In the genomic region with DNA sequence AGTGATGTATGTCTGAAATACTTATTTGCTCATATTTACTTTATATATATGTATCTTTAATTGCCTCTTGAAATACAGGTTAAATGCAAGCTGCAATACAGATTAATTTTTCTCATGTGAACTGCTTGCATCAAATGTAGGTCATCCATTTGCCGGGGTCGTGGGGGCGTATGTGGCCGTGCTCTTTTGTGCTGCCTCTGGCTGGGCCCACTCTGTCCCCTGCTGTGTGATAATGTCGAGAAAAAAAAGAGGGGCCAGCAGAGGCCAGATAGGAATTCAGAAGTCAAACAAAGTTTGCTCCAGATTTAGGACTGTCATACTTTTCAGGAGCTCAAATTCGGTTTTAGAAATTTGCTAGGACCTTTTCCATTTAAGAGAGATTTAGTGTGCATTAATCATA, we compare ENCODE assay signal across 15 cellular contexts.
DNase-seq lines count a peak whose midpoint lies in the region; ATAC-seq and TF ChIP-seq lines count a peak whose summit lies in the region.
"Had no signal": no experiment of that assay in that cellular context is flagged by ENCODE, and none has a peak within 500 bp of the region (broad histone marks: within the 10 kb centered on the region; RNA-seq: fewer than 3 reads in every experiment).

No MANE protein-coding gene starts in this region.

- peak; percentile 64 for ATAC-seq in GM23338
- no peak for ATAC-seq in GM18870 (IDR thresholded peaks at IDR 0.05; ENCODE audit: unreplicated experiment)
- ATAC-seq: HCT116, K562 had no signal

- no peaks in the 10 kb centered on the region for H3K9me3 Mint-ChIP-seq in GM23338
- H3K9me3 Mint-ChIP-seq in progenitor cell of endocrine pancreas (ENCODE audit: low read depth) = no peaks in the 10 kb centered on the region
- H3K9me3 Mint-ChIP-seq: CD4-positive, CD25-positive, alpha-beta regulatory T cell had no signal

- no peaks in the 10 kb centered on the region for H4K20me1 ChIP-seq in GM23338 (replicated peaks; ENCODE audit: insufficient read depth)
- H4K20me1 ChIP-seq in mammary epithelial cell (ENCODE audit: insufficient read depth, low read length) = no peaks in the 10 kb centered on the region

- no peaks in the 10 kb centered on the region for H3K9me2 ChIP-seq in GM23338 (ENCODE audit: insufficient read depth)

- intact Hi-C loops in mammary epithelial cell (cut with micrococcal nuclease) = no loop called here

- H3F3A ChIP-seq in GM23338 (replicated peaks; ENCODE audit: low read depth) = no peaks in the 10 kb centered on the region

- no peak overlapping the region for H3K27ac ChIP-seq in GM23338 (ENCODE audit: low read depth)
- H3K27ac ChIP-seq in SK-N-MC = peak overlapping the region; percentile 80
- H3K27ac ChIP-seq in mammary epithelial cell (ENCODE audit: insufficient read depth, low read depth, low read length) = no peak overlapping the region
- H3K27ac ChIP-seq: PC-9 had no signal

- no peaks in the 10 kb centered on the region for H3K27me3 Mint-ChIP-seq in GM23338 (ENCODE audit: insufficient read depth, low read depth, poor library complexity)
- no peaks in the 10 kb centered on the region for H3K27me3 Mint-ChIP-seq in progenitor cell of endocrine pancreas
- H3K27me3 Mint-ChIP-seq: CD4-positive, CD25-positive, alpha-beta regulatory T cell had no signal

- H3K4me1 ChIP-seq in GM23338 (ENCODE audit: insufficient read depth) = peaks cover 53% of the 10 kb centered on the region
- no peaks in the 10 kb centered on the region for H3K4me1 ChIP-seq in mammary epithelial cell (ENCODE audit: insufficient read depth, low read length)
- H3K4me1 ChIP-seq: Caco-2 had no signal

- H3K79me2 ChIP-seq in GM23338 (replicated peaks; ENCODE audit: insufficient read depth) (no peaks in the 10 kb centered on the region), mammary epithelial cell (ENCODE audit: insufficient read depth, low read length) (no peaks in the 10 kb centered on the region)

- DNase-seq in GM23338 (ENCODE audit: low spot score) = no peak
- DNase-seq in SK-N-MC (ENCODE audit: low read depth, low spot score) = no peak
- DNase-seq in iPS-NIHi7 (ENCODE audit: extremely low spot score) = peak; percentile 22
- no peak for DNase-seq in progenitor cell of endocrine pancreas (ENCODE audit: low spot score, unreplicated experiment)
- no peak for DNase-seq in NCI-H446 (lab: John Stamatoyannopoulos, UW)
- DNase-seq in mammary epithelial cell = no peak
- DNase-seq: Caco-2; CD4-positive, CD25-positive, alpha-beta regulatory T cell; NCI-H1417 treated with DMSO at 0.1 percent for 48 hours; NCI-H2081 treated with DMSO at 0.1 percent for 48 hours; NCI-H226; PC-9 had no signal

- 95% methylated on average over 6 of the region's 6 CpGs for WGBS in mammary epithelial cell (ENCODE audit: low coverage, missing lambda C conversion rate)

- H2AFZ ChIP-seq in GM23338 (no peak overlapping the region), mammary epithelial cell (ENCODE audit: low read depth, low read length) (no peak overlapping the region)
- H2AFZ ChIP-seq: PC-9 had no signal

- BruUV-seq in mammary epithelial cell (replicated peaks; lab: Mats Ljungman, UMichigan) = no TSS peak

- H3K9me3 ChIP-seq in SK-N-MC (ENCODE audit: low read depth, low read length) = no peaks in the 10 kb centered on the region
- H3K9me3 ChIP-seq in mammary epithelial cell (replicated peaks; ENCODE audit: insufficient read depth, low read length) = no peaks in the 10 kb centered on the region
- H3K9me3 ChIP-seq: Caco-2 had no signal

- CTCF ChIA-PET in mammary epithelial cell (lab: Charles Lee; ENCODE audit: low non-redundant PET) = no interaction called here

- H3K27me3 ChIP-seq in GM23338 (ENCODE audit: insufficient read depth) = no peaks in the 10 kb centered on the region
- H3K27me3 ChIP-seq in mammary epithelial cell (ENCODE audit: insufficient read depth, low read length) = no peaks in the 10 kb centered on the region

- no peaks in the 10 kb centered on the region for H3K36me3 Mint-ChIP-seq in GM23338 (ENCODE audit: low read depth)
- H3K36me3 Mint-ChIP-seq in progenitor cell of endocrine pancreas (ENCODE audit: insufficient read depth) = no peaks in the 10 kb centered on the region

- peak overlapping the region; percentile 11 for H3K4me2 ChIP-seq in GM23338
- H3K4me2 ChIP-seq in mammary epithelial cell (ENCODE audit: insufficient read depth, low read depth, low read length) = no peak overlapping the region
- H3K4me2 ChIP-seq: PC-9 had no signal

- in situ Hi-C loops in mammary epithelial cell (cut with MboI; ENCODE audit: low sequenced_read_pairs in 2 of 2) = no loop called here

- no peak overlapping the region for H3K9ac ChIP-seq in SK-N-MC (ENCODE audit: insufficient read length)
- H3K9ac ChIP-seq in mammary epithelial cell (ENCODE audit: insufficient read depth, low read length) = no peak overlapping the region

- H3K27ac Mint-ChIP-seq in GM23338 (no peak overlapping the region; the same call in 1 of the 2 replicates), progenitor cell of endocrine pancreas (peak overlapping the region; percentile 68)
- H3K27ac Mint-ChIP-seq: CD4-positive, CD25-positive, alpha-beta regulatory T cell had no signal

- H3K4me3 ChIP-seq in GM23338 (no peak overlapping the region), SK-N-MC (peak overlapping the region; percentile 64), mammary epithelial cell (replicated peaks in 1 of 3; ENCODE audit: insufficient read depth in 1 of 3, low read depth in 2 of 3, low read length in 3 of 3) (no peak overlapping the region)
- H3K4me3 ChIP-seq: K562, PC-9 had no signal

- TF ChIP-seq CTCF in GM23338 (conservative IDR thresholded peaks at IDR 0.05; ENCODE audit: low read depth in 2 of 2) (no peak), progenitor cell of endocrine pancreas (IDR thresholded peaks at IDR 0.05; ENCODE audit: unreplicated experiment) (no peak), mammary epithelial cell (conservative IDR thresholded peaks at IDR 0.05 in 1 of 2, IDR thresholded peaks at IDR 0.05 in 1 of 2; ENCODE audit: extremely low read depth in 1 of 2, insufficient read depth in 1 of 2, low read depth in 1 of 2, low read length in 2 of 2) (no peak)

- H3K4me3 Mint-ChIP-seq in GM23338 (0 out of 3 replicates have a peak overlapping the region, but pooled peaks have one; percentile 19), progenitor cell of endocrine pancreas (ENCODE audit: low read depth) (no peak overlapping the region)
- H3K4me3 Mint-ChIP-seq: CD4-positive, CD25-positive, alpha-beta regulatory T cell had no signal

- H3K4me1 Mint-ChIP-seq in GM23338 (peaks cover 79% of the 10 kb centered on the region), progenitor cell of endocrine pancreas (ENCODE audit: low read depth) (peaks cover 40% of the 10 kb centered on the region)

- dilution Hi-C loops in mammary epithelial cell (cut with HindIII; ENCODE audit: low sequenced_read_pairs) = no loop called here

- H3K36me3 ChIP-seq in GM23338 (ENCODE audit: insufficient read depth) = no peaks in the 10 kb centered on the region
- no peaks in the 10 kb centered on the region for H3K36me3 ChIP-seq in SK-N-MC (ENCODE audit: insufficient read depth, low read length)
- no peaks in the 10 kb centered on the region for H3K36me3 ChIP-seq in mammary epithelial cell (ENCODE audit: insufficient read depth, low read length)

TF ChIP-seq in GM23338, 12 proteins besides CTCF, POLR2A, EP300 and RAD21 (continues in another document):
- no peak for TF ChIP-seq CREB1 (CRISPR knock-in tag; IDR thresholded peaks at IDR 0.05; ENCODE audit: low read depth)
- TF ChIP-seq ZNF114 (CRISPR knock-in tag; IDR thresholded peaks at IDR 0.05) = no peak
- no peak for TF ChIP-seq EZH2phosphoT487 (IDR thresholded peaks at IDR 0.05; ENCODE audit: unreplicated experiment)
- TF ChIP-seq, protein P1, sequence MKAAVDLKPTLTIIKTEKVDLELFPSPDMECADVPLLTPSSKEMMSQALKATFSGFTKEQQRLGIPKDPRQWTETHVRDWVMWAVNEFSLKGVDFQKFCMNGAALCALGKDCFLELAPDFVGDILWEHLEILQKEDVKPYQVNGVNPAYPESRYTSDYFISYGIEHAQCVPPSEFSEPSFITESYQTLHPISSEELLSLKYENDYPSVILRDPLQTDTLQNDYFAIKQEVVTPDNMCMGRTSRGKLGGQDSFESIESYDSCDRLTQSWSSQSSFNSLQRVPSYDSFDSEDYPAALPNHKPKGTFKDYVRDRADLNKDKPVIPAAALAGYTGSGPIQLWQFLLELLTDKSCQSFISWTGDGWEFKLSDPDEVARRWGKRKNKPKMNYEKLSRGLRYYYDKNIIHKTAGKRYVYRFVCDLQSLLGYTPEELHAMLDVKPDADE (IDR thresholded peaks at IDR 0.05) = no peak
- TF ChIP-seq, protein P2, sequence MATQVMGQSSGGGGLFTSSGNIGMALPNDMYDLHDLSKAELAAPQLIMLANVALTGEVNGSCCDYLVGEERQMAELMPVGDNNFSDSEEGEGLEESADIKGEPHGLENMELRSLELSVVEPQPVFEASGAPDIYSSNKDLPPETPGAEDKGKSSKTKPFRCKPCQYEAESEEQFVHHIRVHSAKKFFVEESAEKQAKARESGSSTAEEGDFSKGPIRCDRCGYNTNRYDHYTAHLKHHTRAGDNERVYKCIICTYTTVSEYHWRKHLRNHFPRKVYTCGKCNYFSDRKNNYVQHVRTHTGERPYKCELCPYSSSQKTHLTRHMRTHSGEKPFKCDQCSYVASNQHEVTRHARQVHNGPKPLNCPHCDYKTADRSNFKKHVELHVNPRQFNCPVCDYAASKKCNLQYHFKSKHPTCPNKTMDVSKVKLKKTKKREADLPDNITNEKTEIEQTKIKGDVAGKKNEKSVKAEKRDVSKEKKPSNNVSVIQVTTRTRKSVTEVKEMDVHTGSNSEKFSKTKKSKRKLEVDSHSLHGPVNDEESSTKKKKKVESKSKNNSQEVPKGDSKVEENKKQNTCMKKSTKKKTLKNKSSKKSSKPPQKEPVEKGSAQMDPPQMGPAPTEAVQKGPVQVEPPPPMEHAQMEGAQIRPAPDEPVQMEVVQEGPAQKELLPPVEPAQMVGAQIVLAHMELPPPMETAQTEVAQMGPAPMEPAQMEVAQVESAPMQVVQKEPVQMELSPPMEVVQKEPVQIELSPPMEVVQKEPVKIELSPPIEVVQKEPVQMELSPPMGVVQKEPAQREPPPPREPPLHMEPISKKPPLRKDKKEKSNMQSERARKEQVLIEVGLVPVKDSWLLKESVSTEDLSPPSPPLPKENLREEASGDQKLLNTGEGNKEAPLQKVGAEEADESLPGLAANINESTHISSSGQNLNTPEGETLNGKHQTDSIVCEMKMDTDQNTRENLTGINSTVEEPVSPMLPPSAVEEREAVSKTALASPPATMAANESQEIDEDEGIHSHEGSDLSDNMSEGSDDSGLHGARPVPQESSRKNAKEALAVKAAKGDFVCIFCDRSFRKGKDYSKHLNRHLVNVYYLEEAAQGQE (IDR thresholded peaks at IDR 0.05; ENCODE audit: unreplicated experiment) = no peak
- TF ChIP-seq EZH2 (IDR thresholded peaks at IDR 0.05; ENCODE audit: low read depth, unreplicated experiment) = no peak
- TF ChIP-seq POLR2AphosphoS5 (IDR thresholded peaks at IDR 0.05; ENCODE audit: low read depth) = no peak
- no peak for TF ChIP-seq ZNF331 (CRISPR knock-in tag; IDR thresholded peaks at IDR 0.05; ENCODE audit: low read depth)
- TF ChIP-seq STAT1 (IDR thresholded peaks at IDR 0.05; ENCODE audit: unreplicated experiment) = no peak
- TF ChIP-seq NANOG (IDR thresholded peaks at IDR 0.05; ENCODE audit: borderline replicate concordance) = no peak
